ENCODE assay signal across 12 cellular contexts in genomic region chr1:230621290-230622022, GRCh38.
"Had no signal": no experiment of that assay in that cellular context is flagged by ENCODE, and none has a peak within 500 bp of the region (broad histone marks: within the 10 kb centered on the region; RNA-seq: fewer than 3 reads in every experiment).

No MANE protein-coding gene starts in this region.

- ATAC-seq: activated CD4-positive, CD25-positive, alpha-beta regulatory T cell treated with anti-CD3 and anti-CD28 coated beads, Interleukin-2, amount 50 U/mL, for 24 hours; activated T-helper 17 cell treated with anti-CD3 and anti-CD28 coated beads, Interleukin-2, amount 50 U/mL, for 72 hours; foreskin keratinocyte; pancreas; stimulated activated naive CD8-positive, alpha-beta T cell treated with anti-CD3 and anti-CD28 coated beads, Interleukin-15, Interleukin-2, amounts not matched to agents 100 U/mL and 50 U/mL, for 24 hours had no signal

- H3K4me3 Mint-ChIP-seq: activated T-helper 17 cell treated with anti-CD3 and anti-CD28 coated beads, Interleukin-2, amount 50 U/mL, for 72 hours had no signal

- H3K27ac ChIP-seq: breast epithelium, foreskin keratinocyte, pancreas, transverse colon had no signal

- H3K27me3 ChIP-seq: breast epithelium, pancreas, transverse colon had no signal

- H3K9me3 ChIP-seq: pancreas, transverse colon had no signal

- H3K4me1 Mint-ChIP-seq: activated T-helper 17 cell treated with anti-CD3 and anti-CD28 coated beads, Interleukin-2, amount 50 U/mL, for 72 hours had no signal

- H3K4me1 ChIP-seq: breast epithelium, foreskin keratinocyte, pancreas, transverse colon had no signal

- H3K36me3 ChIP-seq: breast epithelium, pancreas, transverse colon had no signal

- DNase-seq: activated naive CD4-positive, alpha-beta T cell treated with Interleukin-2 at 50 U/mL for 16 hours; anterior cingulate cortex; cerebellar nuclear complex; effector CD8-positive, alpha-beta T cell; foreskin keratinocyte; pancreas; stimulated activated CD4-positive, alpha-beta T cell treated with anti-CD3 and anti-CD28 coated beads, Interleukin-4, amount 100 ng/mL, for 24 hours; stimulated activated naive CD8-positive, alpha-beta T cell treated with anti-CD3 and anti-CD28 coated beads, Interleukin-15, Interleukin-2, amounts not matched to agents 100 U/mL and 50 U/mL, for 24 hours; transverse colon had no signal

- H3K9me3 Mint-ChIP-seq: activated T-helper 17 cell treated with anti-CD3 and anti-CD28 coated beads, Interleukin-2, amount 50 U/mL, for 72 hours had no signal

- H3K4me3 ChIP-seq: breast epithelium, pancreas, transverse colon had no signal

- H3K27ac Mint-ChIP-seq: activated T-helper 17 cell treated with anti-CD3 and anti-CD28 coated beads, Interleukin-2, amount 50 U/mL, for 72 hours had no signal
